In genomic region chr6:2578729-2579128, GRCh38 we compare ENCODE assay signal across 19 cellular contexts.
DNase-seq lines count a peak whose midpoint lies in the region; ATAC-seq and TF ChIP-seq lines count a peak whose summit lies in the region.
"Had no signal": no experiment of that assay in that cellular context is flagged by ENCODE, and none has a peak within 500 bp of the region (broad histone marks: within the 10 kb centered on the region; RNA-seq: fewer than 3 reads in every experiment).

No MANE protein-coding gene starts in this region.

- 66 to 68% methylated on average over 2 of the region's 2 CpGs for WGBS in heart right ventricle, 2 donors
- 25 to 56% methylated on average over 2 of the region's 2 CpGs for WGBS in esophagus squamous epithelium, 2 donors
- 67% methylated on average over 1 of the region's 2 CpGs for WGBS in right lobe of liver (ENCODE audit: insufficient coverage, low coverage, low lambda C conversion rate, missing lambda C conversion rate)

- H3K4me3 ChIP-seq in heart right ventricle (no peak overlapping the region), esophagus squamous epithelium (no peak overlapping the region), right lobe of liver (no peak overlapping the region)
- H3K4me3 ChIP-seq: thoracic aorta had no signal

- TF ChIP-seq CTCF in heart right ventricle (IDR thresholded peaks at IDR 0.05) (no peak), esophagus squamous epithelium (IDR thresholded peaks at IDR 0.05) (no peak), right lobe of liver (IDR thresholded peaks at IDR 0.05) (no peak)

- no peak for DNase-seq in heart right ventricle
- DNase-seq in Right ventricle myocardium superior: no peak
- DNase-seq in esophagus squamous epithelium (lab: John Stamatoyannopoulos, UW): no peak
- no peak for DNase-seq in right lobe of liver
- no peak for DNase-seq in iPS-NIHi7 (ENCODE audit: extremely low spot score)
- no peak for DNase-seq in AG08396 (ENCODE audit: low spot score)
- DNase-seq: activated CD8-positive, alpha-beta T cell treated with anti-CD3 and anti-CD28 coated beads for 36 hours; erythroblast; HCEC 1CT; MM.1S; NCI-H2029; NCI-H524; OCI-M1; stimulated activated CD4-positive, alpha-beta T cell treated with anti-CD3 and anti-CD28 coated beads, Interleukin-4, amount 100 ng/mL, for 24 hours had no signal

- no peaks in the 10 kb centered on the region for H3K36me3 ChIP-seq in heart right ventricle
- H3K36me3 ChIP-seq in esophagus squamous epithelium: no peaks in the 10 kb centered on the region
- H3K36me3 ChIP-seq in right lobe of liver: no peaks in the 10 kb centered on the region
- H3K36me3 ChIP-seq: thoracic aorta had no signal

- H3K27me3 ChIP-seq in heart right ventricle (no peaks in the 10 kb centered on the region), esophagus squamous epithelium (no peaks in the 10 kb centered on the region), right lobe of liver (no peaks in the 10 kb centered on the region)

- H3K27ac ChIP-seq in heart right ventricle (peak overlapping the region in 8 of 10 donors; percentile 2 to 84 (median 66)), esophagus squamous epithelium (peak overlapping the region; percentile 38 to 77 (median 67)), right lobe of liver (peak overlapping the region in 2 of 3 donors; percentile 24 to 47)
- H3K27ac ChIP-seq: VCaP had no signal

- ATAC-seq in heart right ventricle (peak in 1 of 8 donors; percentile 19), Right ventricle myocardium superior (ENCODE audit: poor library complexity) (no peak), right lobe of liver (no peak), GM21423 (IDR thresholded peaks at IDR 0.05; ENCODE audit: unreplicated experiment) (no peak), HG03521 (IDR thresholded peaks at IDR 0.05; ENCODE audit: unreplicated experiment) (no peak)
- ATAC-seq: activated CD8-positive, alpha-beta T cell treated with anti-CD3 and anti-CD28 coated beads for 36 hours; CD8-positive, alpha-beta T cell had no signal

- H3K4me1 ChIP-seq in heart right ventricle (peaks cover 0 to 10% (median 4%) of the 10 kb centered on the region in 9 donors), esophagus squamous epithelium (peaks cover 0 to 20% (median 0%) of the 10 kb centered on the region in 3 donors), right lobe of liver (no peaks in the 10 kb centered on the region)

- intact Hi-C loops in heart right ventricle (cut with DNase I): loop anchor here in 1 of 10 donors (5.0 kb wide), 1 partner anchor 44 kb away; no protein-coding TSS in a partner anchor
- intact Hi-C loops in Right ventricle myocardium superior (cut with DNase I): no loop called here
- intact Hi-C loops in esophagus squamous epithelium (cut with DNase I): no loop called here
- intact Hi-C loops in right lobe of liver (cut with DNase I): no loop called here

- H3K9me3 ChIP-seq in heart right ventricle (peaks cover 0 to 14% (median 0%) of the 10 kb centered on the region in 11 donors), esophagus squamous epithelium (no peaks in the 10 kb centered on the region), right lobe of liver (no peaks in the 10 kb centered on the region)
- H3K9me3 ChIP-seq: thoracic aorta had no signal

- TF ChIP-seq POLR2A in esophagus squamous epithelium (IDR thresholded peaks at IDR 0.05) (no peak), right lobe of liver (IDR thresholded peaks at IDR 0.05) (no peak)
